ENCODE assay signal across 9 cellular contexts in genomic region chr3:14525685-14526631, GRCh38. TPM values are rescaled to one million over a fixed set of nuclear protein-coding genes. Genes with fewer than 3 reads are reported as not detected.
DNase-seq lines count a peak whose midpoint lies in the region; ATAC-seq and TF ChIP-seq lines count a peak whose summit lies in the region.
"Had no signal": no experiment of that assay in that cellular context is flagged by ENCODE, and none has a peak within 500 bp of the region (broad histone marks: within the 10 kb centered on the region; RNA-seq: fewer than 3 reads in every experiment).

No MANE protein-coding gene starts in this region.

- POLR2A ChIA-PET in activated CD4-positive, alpha-beta T cell treated with anti-CD3 and anti-CD28 coated beads for 36 hours (lab: Charles Lee), result no interaction called here

- H3K4me1 Mint-ChIP-seq in activated CD4-positive, alpha-beta T cell treated with anti-CD3 and anti-CD28 coated beads for 36 hours, result no peaks in the 10 kb centered on the region

- no peaks in the 10 kb centered on the region for H3K36me3 Mint-ChIP-seq in activated CD4-positive, alpha-beta T cell treated with anti-CD3 and anti-CD28 coated beads for 36 hours (ENCODE audit: low read depth)

- H3K4me3 ChIP-seq in adrenal gland (peak overlapping the region in 1 of 4 donors; percentile 13), stomach (peak overlapping the region in 1 of 4 donors; percentile 13)

- TF ChIP-seq POLR2A in adrenal gland (IDR thresholded peaks at IDR 0.05) (no peak), stomach (IDR thresholded peaks at IDR 0.05) (no peak)

- 37 to 65% (median 55%) methylated on average over 13 to 17 of the region's 17 CpGs for WGBS in adrenal gland, 4 donors
- WGBS in stomach, 5 donors, result 44 to 61% (median 56%) methylated on average over 16 to 17 of the region's 17 CpGs

- H3K27ac Mint-ChIP-seq in activated CD4-positive, alpha-beta T cell treated with anti-CD3 and anti-CD28 coated beads for 36 hours, result no peak overlapping the region

- peaks cover 2% of the 10 kb centered on the region for H3K27me3 Mint-ChIP-seq in activated CD4-positive, alpha-beta T cell treated with anti-CD3 and anti-CD28 coated beads for 36 hours

- intact Hi-C loops in activated CD4-positive, alpha-beta T cell treated with anti-CD3 and anti-CD28 coated beads for 36 hours (cut with DNase I, micrococcal nuclease), result no loop called here
- intact Hi-C loops in adrenal gland (cut with DNase I), result no loop called here
- intact Hi-C loops in stomach (cut with DNase I; ENCODE audit: low total_unique reads), result no loop called here

- H3K27me3 ChIP-seq in adrenal gland (no peaks in the 10 kb centered on the region), stomach (no peaks in the 10 kb centered on the region)

- TF ChIP-seq CTCF in adrenal gland (IDR thresholded peaks at IDR 0.05) (no peak), stomach (IDR thresholded peaks at IDR 0.05) (no peak)

- no peak for DNase-seq in activated CD4-positive, alpha-beta T cell treated with anti-CD3 and anti-CD28 coated beads for 36 hours
- no peak for DNase-seq in activated CD4-positive, alpha-beta T cell treated with anti-CD3 and anti-CD28 coated beads, Interleukin-2, amount 50 U/mL, for 1 hour
- DNase-seq in adrenal gland (peak in 6 of 7 donors; percentile 46 to 68 (median 50)), iPS-NIHi7 (ENCODE audit: extremely low spot score) (peak; percentile 66), stomach (peak; percentile 37), HT-29 (ENCODE audit: low spot score) (no peak)
- DNase-seq: NCI-H1436 had no signal

- H3K27ac ChIP-seq in adrenal gland (peak overlapping the region in 2 of 5 donors; percentile 53 to 77), stomach (peak overlapping the region in 2 of 5 donors; percentile 39 to 57)

- TF ChIP-seq EP300 in stomach (IDR thresholded peaks at IDR 0.05), result no peak

- H3K4me1 ChIP-seq in adrenal gland (replicated peaks in 1 of 2), result peaks cover 0 to 14% of the 10 kb centered on the region in 2 donors
- H3K4me1 ChIP-seq in stomach, result peaks cover 0 to 10% (median 6%) of the 10 kb centered on the region in 4 donors

- ATAC-seq in activated CD4-positive, alpha-beta T cell treated with anti-CD3 and anti-CD28 coated beads for 36 hours, result peak; percentile 72
- no peak for ATAC-seq in HG03442 (IDR thresholded peaks at IDR 0.05; ENCODE audit: unreplicated experiment)
- ATAC-seq in HG03025 (IDR thresholded peaks at IDR 0.05; ENCODE audit: low FRiP score, unreplicated experiment), result no peak

- H3K9me3 ChIP-seq in adrenal gland (replicated peaks in 1 of 3) (no peaks in the 10 kb centered on the region), stomach (no peaks in the 10 kb centered on the region)

- no peaks in the 10 kb centered on the region for H3K9me3 Mint-ChIP-seq in activated CD4-positive, alpha-beta T cell treated with anti-CD3 and anti-CD28 coated beads for 36 hours (ENCODE audit: low read depth)

- CTCF ChIA-PET in activated CD4-positive, alpha-beta T cell treated with anti-CD3 and anti-CD28 coated beads for 36 hours (lab: Charles Lee), result no interaction called here

- H3K36me3 ChIP-seq in adrenal gland (replicated peaks in 1 of 2) (no peaks in the 10 kb centered on the region), stomach (no peaks in the 10 kb centered on the region)

- no peak overlapping the region for H3K4me3 Mint-ChIP-seq in activated CD4-positive, alpha-beta T cell treated with anti-CD3 and anti-CD28 coated beads for 36 hours

RNA-seq across cellular contexts. Expression of gene GRIP2, which starts 14.2 kb away (rescaled TPM):
- total RNA-seq in activated CD4-positive, alpha-beta T cell treated with anti-CD3 and anti-CD28 coated beads for 36 hours, result not detected
- 1 to 10 TPM in 4 of 8 donors, under 1 TPM in 4; 0.09 to 2.1 (median 1.1) TPM for total RNA-seq in adrenal gland
- 1 to 10 TPM in 1 of 3 donors, under 1 TPM in 2; 0.49 to 2.5 (median 0.74) TPM for polyA plus RNA-seq in adrenal gland
- 10 to 100 TPM in 1 of 5 donors, 1 to 10 TPM in 3, under 1 TPM in 1; 0.58 to 33.8 (median 5.0) TPM for total RNA-seq in stomach
- 1 to 10 TPM; 1.5 to 2.9 (median 2.7) TPM for polyA plus RNA-seq in stomach
- not detected in 2 replicates for total RNA-seq in HT-29 (2014; rRNA removed; shearing (Covaris generic))

Comparison
In these comparisons a context has a peak if more than half of its experiments do, and no peak if none do; other contexts are left out.
1. DNase-seq: peak in adrenal gland (6 of 7), iPS-NIHi7 (single experiment) and stomach (single experiment); none in activated CD4-positive, alpha-beta T cell treated with anti-CD3 and anti-CD28 coated beads for 36 hours (single experiment), activated CD4-positive, alpha-beta T cell treated with anti-CD3 and anti-CD28 coated beads, Interleukin-2, amount 50 U/mL, for 1 hour (single experiment) and HT-29 (single experiment).